Comparison of ENCODE assay signal across 7 cellular contexts in genomic region chr16:25013751-25014499, GRCh38. TPM values are rescaled to one million over a fixed set of nuclear protein-coding genes. Genes with fewer than 3 reads are reported as not detected.
DNase-seq lines count a peak whose midpoint lies in the region; ATAC-seq, FAIRE-seq and TF ChIP-seq lines count a peak whose summit lies in the region.

No MANE protein-coding gene starts in this region.

- H2BK120ac ChIP-seq in H1 (replicated peaks; ENCODE audit: low read depth, low read length), result no peak overlapping the region

- no peak overlapping the region for H3K14ac ChIP-seq in H1 (ENCODE audit: insufficient read length)

- no peaks in the 10 kb centered on the region for H3K9me3 Mint-ChIP-seq in HFFc6

- H3K9ac ChIP-seq in H1 (replicated peaks in 1 of 4; ENCODE audit: extremely low read depth in 1 of 4, low read depth in 3 of 4, low read length in 3 of 4), result peak overlapping the region; percentile 1 to 96 (median 80)

- TF ChIP-seq EP300 in H1 (IDR thresholded peaks at IDR 0.05; ENCODE audit: borderline replicate concordance in 1 of 2, low read depth in 2 of 2, low read length in 2 of 2), result no peak

- H2BK20ac ChIP-seq in H1 (ENCODE audit: low read length), result no peak overlapping the region

- H2AK5ac ChIP-seq in H1 (ENCODE audit: low read depth, low read length), result no peak overlapping the region

- peaks cover 9 to 57% of the 10 kb centered on the region in 2 experiments for H3K79me2 ChIP-seq in H1 (ENCODE audit: control insufficient read depth in 1 of 2, insufficient read depth in 2 of 2, low read length in 2 of 2)
- H3K79me2 ChIP-seq in osteoblast (ENCODE audit: insufficient read depth, low read length), result peaks cover 71% of the 10 kb centered on the region

- H4K8ac ChIP-seq in H1 (ENCODE audit: extremely low read depth, insufficient read depth, low read length), result no peak overlapping the region

- no peak for TF ChIP-seq RAD21 in H1 (IDR thresholded peaks at IDR 0.05 in 1 of 2, conservative IDR thresholded peaks at IDR 0.05 in 1 of 2; ENCODE audit: low read depth in 2 of 2, low read length in 2 of 2)

- H3K18ac ChIP-seq in H1 (ENCODE audit: extremely low read depth, low read length), result no peak overlapping the region

- H3K79me1 ChIP-seq in H1 (ENCODE audit: low read depth, low read length), result peaks cover 13% of the 10 kb centered on the region

- no peak for FAIRE-seq in H1 (lab: Jason Lieb, UNC)

- H3K4me3 ChIP-seq in H1 (ENCODE audit: extremely low read depth in 1 of 4, insufficient read depth in 2 of 4, low read depth in 3 of 4, low read length in 4 of 4) (peak overlapping the region; percentile 57 to 92 (median 89)), osteoblast (ENCODE audit: insufficient read depth, low read length) (peak overlapping the region; percentile 96)

- H2AFZ ChIP-seq in H1 (ENCODE audit: low read length) (no peak overlapping the region), osteoblast (ENCODE audit: low read length) (peak overlapping the region; percentile 51)

- H2BK5ac ChIP-seq in H1 (ENCODE audit: low read depth, low read length), result no peak overlapping the region

- H3K36me3 ChIP-seq in H1 (ENCODE audit: control insufficient read depth in 2 of 4, insufficient read depth in 4 of 4, low read length in 3 of 4), result peaks cover 0 to 4% (median 0%) of the 10 kb centered on the region in 4 experiments; a peak in 2 of 8 replicates
- H3K36me3 ChIP-seq in osteoblast (ENCODE audit: insufficient read depth, low read length), result peaks cover 10% of the 10 kb centered on the region

- H2BK12ac ChIP-seq in H1 (ENCODE audit: low read depth, low read length), result no peak overlapping the region

- H3K27me3 ChIP-seq in H1 (replicated peaks in 1 of 4; ENCODE audit: control insufficient read depth in 3 of 4, extremely low read depth in 1 of 4, insufficient read depth in 3 of 4, low read length in 3 of 4), result no peaks in the 10 kb centered on the region
- H3K27me3 ChIP-seq in osteoblast (ENCODE audit: insufficient read depth, low read length), result no peaks in the 10 kb centered on the region

- TF ChIP-seq POLR2A in H1 (IDR thresholded peaks at IDR 0.05; ENCODE audit: control extremely low read depth in 1 of 2, low read depth in 2 of 2, low read length in 2 of 2), result no peak

- H3K4ac ChIP-seq in H1 (replicated peaks; ENCODE audit: insufficient read length, low read depth, low read length), result peak overlapping the region; percentile 32

- peaks cover 0 to 11% of the 10 kb centered on the region in 2 experiments for H4K20me1 ChIP-seq in H1 (replicated peaks in 1 of 2; ENCODE audit: control insufficient read depth in 1 of 2, insufficient read depth in 2 of 2, low read length in 2 of 2)
- H4K20me1 ChIP-seq in osteoblast (ENCODE audit: insufficient read depth, low read length), result peaks cover 36% of the 10 kb centered on the region

- peak overlapping the region; percentile 65 to 72 for H3K4me2 ChIP-seq in H1 (ENCODE audit: insufficient read depth in 1 of 2, low read depth in 2 of 2, low read length in 2 of 2)
- H3K4me2 ChIP-seq in osteoblast (ENCODE audit: insufficient read depth, low read length), result peak overlapping the region; percentile 99

- peaks cover 41% of the 10 kb centered on the region for H3K36me3 Mint-ChIP-seq in HFFc6 (ENCODE audit: low read depth)

- H3K23me2 ChIP-seq in H1 (ENCODE audit: low read depth, low read length), result peaks cover 6% of the 10 kb centered on the region

- CTCF ChIA-PET in H1 (lab: Charles Lee; ENCODE audit: partially characterized antibody), result interaction anchor here (0.6 to 1.2 kb wide), 3 partner anchors 35 to 247 kb away, joined by 3 read pairs; no protein-coding TSS in a partner anchor

- H2BK15ac ChIP-seq in H1 (ENCODE audit: low read length), result no peak overlapping the region

- ATAC-seq in GM18867 (IDR thresholded peaks at IDR 0.05; ENCODE audit: unreplicated experiment), result peak; percentile 62

- peaks cover 3% of the 10 kb centered on the region for H3K27me3 Mint-ChIP-seq in HFFc6 (ENCODE audit: insufficient read depth)

- DNase-seq in HFFc6 (no peak), NOMO-1 treated with DMSO at 0.1 percent for 48 hours (lab: John Stamatoyannopoulos, UW; ENCODE audit: unreplicated experiment) (peak; percentile 62), H1 (ENCODE audit: low read depth in 1 of 2, low spot score in 2 of 2) (no peak), osteoblast (ENCODE audit: insufficient read length, low spot score, missing footprints) (no peak), DMS53 treated with DMSO at 0.1 percent for 48 hours (lab: John Stamatoyannopoulos, UW; ENCODE audit: unreplicated experiment) (no peak), hippocampal formation (lab: John Stamatoyannopoulos, UW) (no peak)

- H4K91ac ChIP-seq in H1 (replicated peaks; ENCODE audit: insufficient read length, low read length), result no peak overlapping the region

- POLR2A ChIA-PET in H1 (lab: Charles Lee; ENCODE audit: partially characterized antibody), result interaction anchor here (0.5 to 1.9 kb wide), 4 partner anchors 10 to 80 kb away, joined by 3 to 5 read pairs (median 4); no protein-coding TSS in a partner anchor

- H3K27ac ChIP-seq in H1 (ENCODE audit: low read depth, low read length) (no peak overlapping the region), osteoblast (ENCODE audit: low read depth, low read length) (peak overlapping the region; percentile 83)

- H3K27ac Mint-ChIP-seq in HFFc6, result peak overlapping the region; percentile 91

- peaks cover 0 to 3% (median 1%) of the 10 kb centered on the region in 4 experiments; a peak in 4 of 7 replicates for H3K4me1 ChIP-seq in H1 (replicated peaks in 1 of 4; ENCODE audit: control insufficient read depth in 3 of 4, insufficient read depth in 4 of 4, low read length in 3 of 4)
- peaks cover 55% of the 10 kb centered on the region for H3K4me1 ChIP-seq in osteoblast (ENCODE audit: insufficient read depth, low read length)

- no peaks in the 10 kb centered on the region for H3K9me3 ChIP-seq in H1 (ENCODE audit: insufficient read depth in 2 of 2, low read depth in 1 of 2, low read length in 1 of 2)
- no peaks in the 10 kb centered on the region for H3K9me3 ChIP-seq in osteoblast (ENCODE audit: low read depth, low read length)

- H3K4me1 Mint-ChIP-seq in HFFc6 (ENCODE audit: low read depth), result peaks cover 67% of the 10 kb centered on the region

- TF ChIP-seq CTCF in HFFc6 (IDR thresholded peaks at IDR 0.05) (no peak), H1 (IDR thresholded peaks at IDR 0.05; ENCODE audit: control extremely low read depth in 1 of 3, insufficient read depth in 1 of 3, low read depth in 1 of 3, low read length in 3 of 3) (no peak), osteoblast (IDR thresholded peaks at IDR 0.05; ENCODE audit: extremely low read depth, low read depth, low read length) (no peak)

- 54% methylated on average over 14 of the region's 14 CpGs; no CpG with 5 or more reads in 1 of the 2 experiments for WGBS in H1 (ENCODE audit: extremely low coverage in 1 of 2, insufficient coverage in 1 of 2, insufficient read length in 1 of 2, insufficient replicate concordance in 2 of 2, low coverage in 1 of 2, low lambda C conversion rate in 2 of 2, missing lambda C conversion rate in 1 of 2), 2 experiments

- H3K56ac ChIP-seq in H1 (replicated peaks; ENCODE audit: insufficient read length, low read depth, low read length), result no peak overlapping the region

- no peak overlapping the region for H3K23ac ChIP-seq in H1 (ENCODE audit: insufficient read length)

- no peak overlapping the region for H4K5ac ChIP-seq in H1 (ENCODE audit: insufficient read length, low read depth, low read length)

- H3K4me3 Mint-ChIP-seq in HFFc6, result peak overlapping the region; percentile 99

TF ChIP-seq in H1, 55 proteins besides CTCF, POLR2A, EP300 and RAD21:
- TF ChIP-seq POU5F1 (IDR thresholded peaks at IDR 0.05; ENCODE audit: low read depth, low read length), result no peak
- TF ChIP-seq CBX5 (IDR thresholded peaks at IDR 0.05; ENCODE audit: low read depth, low read length), result no peak

RNA-seq across cellular contexts. Expression of gene ARHGAP17, which starts 1.2 kb away (rescaled TPM):
- total RNA-seq in HFFc6 (2021; fragmentation: NEBNext Ultra II Directional; extraction: Animal tissue kit (Norgen Biotek cat#: 25700)), result 100 to 1,000 TPM in 3 of 6 experiments, 10 to 100 TPM in 3; 86.5 to 104 (median 97.4) TPM
- total RNA-seq in H1 (2021; fragmentation: NEBNext Ultra II Directional; extraction: Animal tissue kit (Norgen Biotek cat#: 25700)), result 91.4 and 93.2 TPM in 2 replicates
- 28.5 and 37.7 TPM in 2 replicates for polyA plus RNA-seq in H1 (2011; rRNA removed)
- 20.7 TPM for polyA plus RNA-seq in H1 (2011; cell fraction: cytosol; rRNA removed)
- polyA plus RNA-seq in H1 (2011; cell fraction: nucleus; rRNA removed), result 39.6 TPM
- polyA plus RNA-seq in H1 (2012, experiment 1 of 2), result 48.0 to 73.9 TPM (median 59.4 TPM) in 4 replicates
- 45.2 TPM for polyA plus RNA-seq in H1 (2012, experiment 2 of 2)
- polyA plus RNA-seq in H1 (2013, experiment 1 of 2), result 50.4 TPM
- 49.7 TPM for polyA plus RNA-seq in H1 (2013, experiment 2 of 2)
- polyA minus RNA-seq in H1 (2011; rRNA and poly(A)+ RNA removed), result 54.1 and 54.2 TPM in 2 replicates
- polyA minus RNA-seq in H1 (2011; cell fraction: cytosol; rRNA and poly(A)+ RNA removed), result 41.5 TPM
- 45.1 TPM for polyA minus RNA-seq in H1 (2011; cell fraction: nucleus; rRNA and poly(A)+ RNA removed)
- total RNA-seq in osteoblast, result 34.7 and 40.1 TPM in 2 replicates
